Comparison of ENCODE assay signal across 8 cellular contexts in genomic region chr12:49945394-49946080, GRCh38. TPM values are rescaled to one million over a fixed set of nuclear protein-coding genes. Genes with fewer than 3 reads are reported as not detected.
DNase-seq lines count a peak whose midpoint lies in the region; ATAC-seq and TF ChIP-seq lines count a peak whose summit lies in the region.

No MANE protein-coding gene starts in this region.

- 7% methylated on average over 28 of the region's 28 CpGs for WGBS in HUES64
- 15% methylated on average over 28 of the region's 28 CpGs for WGBS in thymus

- H3K4me3 ChIP-seq in AG04450 (ENCODE audit: low read depth, low read length) (peak overlapping the region; percentile 44), HUES64 (ENCODE audit: low read length) (peak overlapping the region; percentile 44), cardiac muscle cell (no peak overlapping the region), parathyroid adenoma (ENCODE audit: low read depth, low read length) (peak overlapping the region; percentile 10), thymus (ENCODE audit: low read length) (peak overlapping the region; percentile 22)

- peaks cover 20% of the 10 kb centered on the region for H3K4me1 ChIP-seq in HUES64 (ENCODE audit: insufficient read depth, low read length)
- H3K4me1 ChIP-seq in cardiac muscle cell (ENCODE audit: low read depth) = no peaks in the 10 kb centered on the region
- H3K4me1 ChIP-seq in parathyroid adenoma = peaks cover 41% of the 10 kb centered on the region
- peaks cover 2% of the 10 kb centered on the region for H3K4me1 ChIP-seq in thymus (ENCODE audit: control insufficient read depth, insufficient read depth, low read length)

- peak overlapping the region; percentile 88 for H3K27ac Mint-ChIP-seq in activated naive CD8-positive, alpha-beta T cell

- no peaks in the 10 kb centered on the region for H3K9me3 Mint-ChIP-seq in activated naive CD8-positive, alpha-beta T cell (ENCODE audit: low read depth)

- H3K9ac ChIP-seq in HUES64 (ENCODE audit: low read depth, low read length) = no peak overlapping the region
- H3K9ac ChIP-seq in parathyroid adenoma = no peak overlapping the region

- peak; percentile 58 for ATAC-seq in GM18870 (IDR thresholded peaks at IDR 0.05; ENCODE audit: unreplicated experiment)

- peak overlapping the region; percentile 81 for H3K4me3 Mint-ChIP-seq in activated naive CD8-positive, alpha-beta T cell

- no peaks in the 10 kb centered on the region for H3K36me3 Mint-ChIP-seq in activated naive CD8-positive, alpha-beta T cell

- DNase-seq in AG04450 (ENCODE audit: low read depth, low spot score) = peak; percentile 21
- DNase-seq in SKM-1 (lab: John Stamatoyannopoulos, UW; ENCODE audit: unreplicated experiment) = peak; percentile 34
- DNase-seq in cardiac muscle cell (ENCODE audit: low read depth in 1 of 2, low spot score in 1 of 2) = peak; percentile 79 to 86

- CTCF ChIA-PET in AG04450 (lab: Charles Lee) = interaction anchor here (0.6 to 2.5 kb wide), 47 partner anchors 9 to 204 kb away, joined by 3 to 48 read pairs (median 5); partner anchors contain the start of genes AQP5, COX14, FAIM2 and RACGAP1

- peaks cover 2% of the 10 kb centered on the region for H3K27me3 Mint-ChIP-seq in activated naive CD8-positive, alpha-beta T cell

- peak overlapping the region; percentile 78 for H2AFZ ChIP-seq in parathyroid adenoma

- TF ChIP-seq CTCF in AG04450 (IDR thresholded peaks at IDR 0.05; ENCODE audit: low read depth, low read length) (peak; percentile 95), cardiac muscle cell (IDR thresholded peaks at IDR 0.05; ENCODE audit: low read depth, low read length) (peak; percentile 96), parathyroid adenoma (IDR thresholded peaks at IDR 0.05) (peak; percentile 83)

- H3K27me3 ChIP-seq in AG04450 (ENCODE audit: control insufficient read depth, insufficient read depth, low read length) (peaks cover 13% of the 10 kb centered on the region), HUES64 (ENCODE audit: insufficient read depth, low read length) (peaks cover 13% of the 10 kb centered on the region; the same call in 1 of the 2 replicates), cardiac muscle cell (peaks cover 7% of the 10 kb centered on the region), parathyroid adenoma (ENCODE audit: control insufficient read depth, insufficient read depth, low read length) (no peaks in the 10 kb centered on the region), thymus (ENCODE audit: control insufficient read depth, insufficient read depth) (no peaks in the 10 kb centered on the region)

- peaks cover 18% of the 10 kb centered on the region for H3K4me1 Mint-ChIP-seq in activated naive CD8-positive, alpha-beta T cell (ENCODE audit: low read depth)

- H3K9me3 ChIP-seq in AG04450 (ENCODE audit: control insufficient read depth, insufficient read depth, low read length) (no peaks in the 10 kb centered on the region), HUES64 (ENCODE audit: insufficient read depth, low read depth, low read length) (no peaks in the 10 kb centered on the region), cardiac muscle cell (ENCODE audit: low read depth) (no peaks in the 10 kb centered on the region), parathyroid adenoma (ENCODE audit: control insufficient read depth, low read length) (no peaks in the 10 kb centered on the region), thymus (ENCODE audit: control insufficient read depth) (no peaks in the 10 kb centered on the region)

- peak overlapping the region; percentile 34 for H3K4me2 ChIP-seq in parathyroid adenoma (ENCODE audit: low read length)

- H3K36me3 ChIP-seq in HUES64 (ENCODE audit: insufficient read depth, low read length) = no peaks in the 10 kb centered on the region
- H3K36me3 ChIP-seq in cardiac muscle cell = no peaks in the 10 kb centered on the region
- no peaks in the 10 kb centered on the region for H3K36me3 ChIP-seq in parathyroid adenoma (ENCODE audit: control insufficient read depth, insufficient read depth, low read length)
- no peaks in the 10 kb centered on the region for H3K36me3 ChIP-seq in thymus (ENCODE audit: control insufficient read depth, insufficient read depth)

- H3K27ac ChIP-seq in AG04450 (ENCODE audit: low read depth, low read length) (no peak overlapping the region), HUES64 (ENCODE audit: low read depth, low read length) (peak overlapping the region; percentile 13; the same call in 1 of the 2 replicates), cardiac muscle cell (no peak overlapping the region), parathyroid adenoma (peak overlapping the region; percentile 42), thymus (ENCODE audit: low read depth) (no peak overlapping the region)

- H3K79me2 ChIP-seq in parathyroid adenoma = no peaks in the 10 kb centered on the region

- POLR2A ChIA-PET in AG04450 (lab: Yijun Ruan, JAX) = interaction anchor here (0.6 kb wide), 1 partner anchor 192 kb away, joined by 7 read pairs; no protein-coding TSS in a partner anchor

RNA-seq across cellular contexts. Expression of gene AQP2, which starts 5.0 kb away (rescaled TPM):
- polyA plus RNA-seq in AG04450 (2011; rRNA removed) (not detected in 2 replicates), cardiac muscle cell (not detected in 2 replicates), thymus (0.05 TPM)
- polyA minus RNA-seq in AG04450 (2011; rRNA and poly(A)+ RNA removed) = not detected in 2 replicates
- polyA plus RNA-seq in HUES64 (2013, experiment 1 of 2) = not detected
- polyA plus RNA-seq in HUES64 (2013, experiment 2 of 2) = not detected
- total RNA-seq in cardiac muscle cell = not detected in 2 replicates

RNA-seq across cellular contexts. Expression of gene AQP5, which starts 16.1 kb away (rescaled TPM):
- not detected in 2 replicates for polyA plus RNA-seq in AG04450 (2011; rRNA removed)
- not detected in 2 replicates for polyA minus RNA-seq in AG04450 (2011; rRNA and poly(A)+ RNA removed)
- polyA plus RNA-seq in HUES64 (2013, experiment 1 of 2) = 1.7 TPM
- 1.5 TPM for polyA plus RNA-seq in HUES64 (2013, experiment 2 of 2)
- 1.6 TPM in 1 of 2 replicates, not detected in the other for total RNA-seq in cardiac muscle cell
- 0.56 and 0.74 TPM in 2 replicates for polyA plus RNA-seq in cardiac muscle cell
- 0.37 TPM for polyA plus RNA-seq in thymus

RNA-seq across cellular contexts. Expression of gene AQP6, which starts 27.2 kb away (rescaled TPM):
- polyA plus RNA-seq in AG04450 (2011; rRNA removed) (not detected in 2 replicates), cardiac muscle cell (0.26 and 0.42 TPM in 2 replicates), thymus (under 0.01 TPM)
- not detected in 2 replicates for polyA minus RNA-seq in AG04450 (2011; rRNA and poly(A)+ RNA removed)
- polyA plus RNA-seq in HUES64 (2013, experiment 1 of 2) = not detected
- polyA plus RNA-seq in HUES64 (2013, experiment 2 of 2) = not detected
- total RNA-seq in cardiac muscle cell = 1.8 TPM in 1 of 2 replicates, not detected in the other

RNA-seq across cellular contexts. Expression of gene FAIM2, which starts 41.8 kb away (rescaled TPM):
- polyA plus RNA-seq in AG04450 (2011; rRNA removed) = 5.9 and 9.1 TPM in 2 replicates
- 9.7 and 10.7 TPM in 2 replicates for polyA minus RNA-seq in AG04450 (2011; rRNA and poly(A)+ RNA removed)
- polyA plus RNA-seq in HUES64 (2013, experiment 1 of 2) = 0.50 TPM
- polyA plus RNA-seq in HUES64 (2013, experiment 2 of 2) = 1.3 TPM
- total RNA-seq in cardiac muscle cell = 0.06 TPM in 1 of 2 replicates, not detected in the other
- polyA plus RNA-seq in cardiac muscle cell = 0.49 TPM in 1 of 2 replicates, not detected in the other
- 0.41 TPM for polyA plus RNA-seq in thymus

Comparison
In these comparisons a context has a peak if more than half of its experiments do, and no peak if none do; other contexts are left out.
1. DNase-seq: peak in every context shown above with its lines; median percentile 82 in cardiac muscle cell; 34 in SKM-1; 21 in AG04450.
2. H3K27ac ChIP-seq: peak in HUES64 (single experiment) and parathyroid adenoma (single experiment); none in AG04450 (single experiment), cardiac muscle cell (single experiment) and thymus (single experiment).
3. Peak in every context shown above with its lines, with median percentiles within 50 percentile points of each other: CTCF ChIP-seq.